In genomic region chr2:241150660-241151530, GRCh38 we compare ENCODE assay signal across 6 cellular contexts. TPM values are rescaled to one million over a fixed set of nuclear protein-coding genes. Genes with fewer than 3 reads are reported as not detected.
DNase-seq lines count a peak whose midpoint lies in the region; ATAC-seq and TF ChIP-seq lines count a peak whose summit lies in the region.

No MANE protein-coding gene starts in this region.

- peak overlapping the region; percentile 81 to 94 for H3K4me3 ChIP-seq in SK-N-SH (ENCODE audit: low read depth in 2 of 2, low read length in 1 of 2)
- peak overlapping the region; percentile 64 for H3K4me3 ChIP-seq in retinal pigment epithelial cell (ENCODE audit: low read length)

- DNase-seq in SK-N-SH (no peak), endothelial cell (ENCODE audit: low spot score) (no peak), retinal pigment epithelial cell (ENCODE audit: low read depth) (no peak), posterior vena cava (ENCODE audit: low spot score) (no peak)
- no peak for DNase-seq in activated effector memory CD4-positive, alpha-beta T cell treated with anti-CD3 and anti-CD28 coated beads, Interleukin-2, amount 50 U/mL, for 16 hours

- H3K27ac ChIP-seq in SK-N-SH (ENCODE audit: low read depth in 2 of 2, low read length in 1 of 2): peak overlapping the region in 1 of 2 experiments; percentile 67; a peak in 2 of 4 replicates

- H3K27me3 ChIP-seq in SK-N-SH (ENCODE audit: insufficient read depth): no peaks in the 10 kb centered on the region

- H3K9me3 Mint-ChIP-seq in endothelial cell (ENCODE audit: unreplicated experiment): no peaks in the 10 kb centered on the region

- H3K4me2 ChIP-seq in SK-N-SH: peak overlapping the region; percentile 97

- H3K27ac Mint-ChIP-seq in endothelial cell (ENCODE audit: unreplicated experiment): peak overlapping the region; percentile 92

- H3K27me3 Mint-ChIP-seq in endothelial cell (ENCODE audit: unreplicated experiment): peaks cover 22% of the 10 kb centered on the region

- 27% methylated on average over 16 of the region's 37 CpGs for WGBS in SK-N-SH (ENCODE audit: low lambda C conversion rate)

- H3K9ac ChIP-seq in SK-N-SH: peak overlapping the region; percentile 69; the same call in 1 of the 2 replicates

- ATAC-seq in SK-N-SH treated with all-trans-retinoic acid at 6 μM for 48 hours: no peak; the same call in 2 of the 3 replicates

- peaks cover 4% of the 10 kb centered on the region for H3F3A ChIP-seq in SK-N-SH (replicated peaks; ENCODE audit: insufficient read depth)

- peaks cover 6 to 18% of the 10 kb centered on the region in 2 experiments; a peak in 3 of 4 replicates for H3K4me1 ChIP-seq in SK-N-SH (ENCODE audit: control insufficient read depth in 1 of 2, insufficient read depth in 2 of 2, low read depth in 1 of 2, low read length in 1 of 2)

- TF ChIP-seq CTCF in SK-N-SH (IDR thresholded peaks at IDR 0.05): no peak
- no peak for TF ChIP-seq CTCF in endothelial cell (IDR thresholded peaks at IDR 0.05; ENCODE audit: unreplicated experiment)
- no peak for TF ChIP-seq CTCF in retinal pigment epithelial cell (conservative IDR thresholded peaks at IDR 0.05; ENCODE audit: low read depth, low read length)

- H2AFZ ChIP-seq in SK-N-SH (ENCODE audit: low read depth): peak overlapping the region; percentile 91

- no peak for TF ChIP-seq EP300 in SK-N-SH (IDR thresholded peaks at IDR 0.05; ENCODE audit: borderline replicate concordance in 1 of 2, low read depth in 1 of 2, low read length in 1 of 2)

- peaks cover 0 to 10% of the 10 kb centered on the region in 2 experiments for H3K36me3 ChIP-seq in SK-N-SH (replicated peaks in 1 of 2; ENCODE audit: control insufficient read depth in 1 of 2, insufficient read depth in 2 of 2, low read length in 1 of 2)

- POLR2A ChIA-PET in SK-N-SH (lab: Yijun Ruan, JAX): no interaction called here

- H3K36me3 Mint-ChIP-seq in endothelial cell (ENCODE audit: low read depth, unreplicated experiment): peaks cover 4% of the 10 kb centered on the region

- intact Hi-C loops in posterior vena cava (cut with DNase I): no loop called here

- peak overlapping the region; percentile 99 for H3K4me3 Mint-ChIP-seq in endothelial cell (ENCODE audit: unreplicated experiment)

- H3K9me2 ChIP-seq in SK-N-SH: no peaks in the 10 kb centered on the region

- no peak for TF ChIP-seq RAD21 in SK-N-SH (IDR thresholded peaks at IDR 0.05; ENCODE audit: low read length)

- H4K20me1 ChIP-seq in SK-N-SH (ENCODE audit: insufficient read depth): no peaks in the 10 kb centered on the region

- H3K79me2 ChIP-seq in SK-N-SH (ENCODE audit: insufficient read depth): peaks cover 29% of the 10 kb centered on the region

- H3K9me3 ChIP-seq in SK-N-SH: no peaks in the 10 kb centered on the region

- H3K4me1 Mint-ChIP-seq in endothelial cell (ENCODE audit: unreplicated experiment): peaks cover 20% of the 10 kb centered on the region

- CTCF ChIA-PET in SK-N-SH (lab: Yijun Ruan, JAX): interaction anchor here (0.6 to 2.4 kb wide), 9 partner anchors 17 to 698 kb away, joined by 3 to 10 read pairs (median 3); no protein-coding TSS in a partner anchor

TF ChIP-seq in SK-N-SH, 30 proteins besides CTCF, POLR2A, EP300 and RAD21:
- no peak for TF ChIP-seq POLR2AphosphoS5 (IDR thresholded peaks at IDR 0.05; ENCODE audit: low read depth, low read length)
- TF ChIP-seq GABPA (IDR thresholded peaks at IDR 0.05; ENCODE audit: low read depth): no peak
- no peak for TF ChIP-seq TEAD4 (IDR thresholded peaks at IDR 0.05; ENCODE audit: borderline replicate concordance, insufficient read depth)
- TF ChIP-seq MXI1 (IDR thresholded peaks at IDR 0.05; ENCODE audit: low read depth, low read length): no peak; the same call in 1 of the 2 replicates
- TF ChIP-seq RFX5 (IDR thresholded peaks at IDR 0.05; ENCODE audit: low read length): no peak
- TF ChIP-seq FOXJ3 (CRISPR knock-in tag; IDR thresholded peaks at IDR 0.05): no peak
- no peak for TF ChIP-seq NRF1 (IDR thresholded peaks at IDR 0.05; ENCODE audit: low read depth, low read length)
- TF ChIP-seq, protein P1, sequence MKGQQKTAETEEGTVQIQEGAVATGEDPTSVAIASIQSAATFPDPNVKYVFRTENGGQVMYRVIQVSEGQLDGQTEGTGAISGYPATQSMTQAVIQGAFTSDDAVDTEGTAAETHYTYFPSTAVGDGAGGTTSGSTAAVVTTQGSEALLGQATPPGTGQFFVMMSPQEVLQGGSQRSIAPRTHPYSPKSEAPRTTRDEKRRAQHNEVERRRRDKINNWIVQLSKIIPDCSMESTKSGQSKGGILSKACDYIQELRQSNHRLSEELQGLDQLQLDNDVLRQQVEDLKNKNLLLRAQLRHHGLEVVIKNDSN (IDR thresholded peaks at IDR 0.05; ENCODE audit: borderline replicate concordance, low read depth): no peak
- TF ChIP-seq MEF2A (IDR thresholded peaks at IDR 0.05; ENCODE audit: borderline replicate concordance, low read depth): no peak
- TF ChIP-seq EZH2phosphoT487 (IDR thresholded peaks at IDR 0.05; ENCODE audit: borderline replicate concordance, low read depth): no peak
- no peak for TF ChIP-seq NFIC (IDR thresholded peaks at IDR 0.05; ENCODE audit: borderline replicate concordance)
- no peak for TF ChIP-seq FOSL2 (IDR thresholded peaks at IDR 0.05; ENCODE audit: borderline replicate concordance, low read depth)
- TF ChIP-seq TAF1 (IDR thresholded peaks at IDR 0.05; ENCODE audit: borderline replicate concordance, low read depth, low read length): no peak
- no peak for TF ChIP-seq SIN3A (IDR thresholded peaks at IDR 0.05; ENCODE audit: borderline replicate concordance, low read depth, low read length)

TF ChIP-seq in SK-N-SH treated with all-trans-retinoic acid at 6 μM for 48 hours, 23 proteins besides CTCF, POLR2A, EP300 and RAD21:
- TF ChIP-seq TOX (CRISPR knock-in tag; IDR thresholded peaks at IDR 0.05; ENCODE audit: borderline replicate concordance) (no peak), ZNF70 (CRISPR knock-in tag; IDR thresholded peaks at IDR 0.05) (no peak), GLIS3 (CRISPR knock-in tag; IDR thresholded peaks at IDR 0.05) (no peak), CSDC2 (CRISPR knock-in tag; IDR thresholded peaks at IDR 0.05) (no peak), RARB (CRISPR knock-in tag; IDR thresholded peaks at IDR 0.05) (no peak), PATZ1 (CRISPR knock-in tag; IDR thresholded peaks at IDR 0.05; ENCODE audit: borderline replicate concordance) (no peak), ISL1 (CRISPR knock-in tag; IDR thresholded peaks at IDR 0.05) (no peak), ESRRG (CRISPR knock-in tag; IDR thresholded peaks at IDR 0.05) (no peak), ZNF565 (CRISPR knock-in tag; conservative IDR thresholded peaks at IDR 0.05; ENCODE audit: low read depth) (no peak), ARNTL (CRISPR knock-in tag; IDR thresholded peaks at IDR 0.05; ENCODE audit: borderline replicate concordance, low read depth) (no peak), ZFP3 (CRISPR knock-in tag; IDR thresholded peaks at IDR 0.05) (no peak)
- TF ChIP-seq, protein P2, sequence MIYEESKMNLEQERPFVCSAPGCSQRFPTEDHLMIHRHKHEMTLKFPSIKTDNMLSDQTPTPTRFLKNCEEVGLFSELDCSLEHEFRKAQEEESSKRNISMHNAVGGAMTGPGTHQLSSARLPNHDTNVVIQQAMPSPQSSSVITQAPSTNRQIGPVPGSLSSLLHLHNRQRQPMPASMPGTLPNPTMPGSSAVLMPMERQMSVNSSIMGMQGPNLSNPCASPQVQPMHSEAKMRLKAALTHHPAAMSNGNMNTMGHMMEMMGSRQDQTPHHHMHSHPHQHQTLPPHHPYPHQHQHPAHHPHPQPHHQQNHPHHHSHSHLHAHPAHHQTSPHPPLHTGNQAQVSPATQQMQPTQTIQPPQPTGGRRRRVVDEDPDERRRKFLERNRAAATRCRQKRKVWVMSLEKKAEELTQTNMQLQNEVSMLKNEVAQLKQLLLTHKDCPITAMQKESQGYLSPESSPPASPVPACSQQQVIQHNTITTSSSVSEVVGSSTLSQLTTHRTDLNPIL (CRISPR knock-in tag; IDR thresholded peaks at IDR 0.05; ENCODE audit: low read depth): no peak

RNA-seq across cellular contexts. Expression of gene PPP1R7, which starts 0.6 kb away (rescaled TPM):
- 47.2 and 56.9 TPM in 2 replicates for polyA plus RNA-seq in SK-N-SH (2012; rRNA removed)
- polyA plus RNA-seq in SK-N-SH (2012; cell fraction: cytosol; rRNA removed): 62.1 and 77.7 TPM in 2 replicates
- 24.6 and 36.5 TPM in 2 replicates for polyA plus RNA-seq in SK-N-SH (2012; cell fraction: nucleus; rRNA removed)
- total RNA-seq in endothelial cell (ENCODE audit: unreplicated experiment) (61.6 TPM), posterior vena cava (10 to 100 TPM; 49.3 to 53.0 TPM)

RNA-seq across cellular contexts. Expression of gene PASK, which starts 1.6 kb away (rescaled TPM):
- 6.3 and 6.6 TPM in 2 replicates for polyA plus RNA-seq in SK-N-SH (2012; rRNA removed)
- 1.9 and 3.0 TPM in 2 replicates for polyA plus RNA-seq in SK-N-SH (2012; cell fraction: cytosol; rRNA removed)
- 31.5 and 31.7 TPM in 2 replicates for polyA plus RNA-seq in SK-N-SH (2012; cell fraction: nucleus; rRNA removed)
- total RNA-seq in endothelial cell (ENCODE audit: unreplicated experiment) (39.7 TPM), posterior vena cava (1 to 10 TPM; 2.3 to 4.4 TPM)

RNA-seq across cellular contexts. Expression of gene ANO7, which starts 37.6 kb away (rescaled TPM):
- polyA plus RNA-seq in SK-N-SH (2012; rRNA removed): 0.68 and 0.81 TPM in 2 replicates
- polyA plus RNA-seq in SK-N-SH (2012; cell fraction: cytosol; rRNA removed): 0.44 and 1.0 TPM in 2 replicates
- 1.2 and 1.5 TPM in 2 replicates for polyA plus RNA-seq in SK-N-SH (2012; cell fraction: nucleus; rRNA removed)
- total RNA-seq in endothelial cell (ENCODE audit: unreplicated experiment) (16.1 TPM), posterior vena cava (under 1 TPM; 0.32 to 0.95 TPM)

RNA-seq across cellular contexts. Expression of gene MTERF4, which starts 48.8 kb away (rescaled TPM):
- polyA plus RNA-seq in SK-N-SH (2012; rRNA removed): 31.0 and 43.3 TPM in 2 replicates
- polyA plus RNA-seq in SK-N-SH (2012; cell fraction: cytosol; rRNA removed): 26.0 and 28.3 TPM in 2 replicates
- 117 and 148 TPM in 2 replicates for polyA plus RNA-seq in SK-N-SH (2012; cell fraction: nucleus; rRNA removed)
- total RNA-seq in endothelial cell (ENCODE audit: unreplicated experiment): 82.4 TPM
- 10 to 100 TPM; 17.1 to 17.8 TPM for total RNA-seq in posterior vena cava
